Comparison of ENCODE assay signal across 8 cellular contexts in genomic region chr17:39951924-39952664, GRCh38. TPM values are rescaled to one million over a fixed set of nuclear protein-coding genes. Genes with fewer than 3 reads are reported as not detected.
DNase-seq lines count a peak whose midpoint lies in the region; ATAC-seq and TF ChIP-seq lines count a peak whose summit lies in the region.

No MANE protein-coding gene starts in this region.

- peak overlapping the region; percentile 30 for H3K9ac ChIP-seq in BLaER1

- TF ChIP-seq CTCF in chondrocyte (IDR thresholded peaks at IDR 0.05): no peak

- DNase-seq in chondrocyte (ENCODE audit: low spot score) (no peak), naive B cell (no peak), DMS79 treated with DMSO at 0.1 percent for 48 hours (lab: John Stamatoyannopoulos, UW) (no peak), NCI-H1694 treated with DMSO at 0.1 percent for 48 hours (lab: John Stamatoyannopoulos, UW) (no peak)

- no peaks in the 10 kb centered on the region for H3K27me3 Mint-ChIP-seq in chondrocyte (ENCODE audit: low read depth)
- H3K27me3 Mint-ChIP-seq in naive B cell: no peaks in the 10 kb centered on the region

- peak overlapping the region; percentile 58 for H3K4me3 ChIP-seq in BLaER1

- peak; percentile 17 for ATAC-seq in HG03520 (IDR thresholded peaks at IDR 0.05; ENCODE audit: unreplicated experiment)
- peak in 1 of 2 donors; percentile 2 for ATAC-seq in naive B cell (ENCODE audit: low read depth in 2 of 2)
- no peak for ATAC-seq in HG02610 (IDR thresholded peaks at IDR 0.05; ENCODE audit: unreplicated experiment)
- no peak for ATAC-seq in HG03354 (IDR thresholded peaks at IDR 0.05; ENCODE audit: poor library complexity, severe bottlenecking, unreplicated experiment)

- peaks cover 9% of the 10 kb centered on the region for H3K4me1 Mint-ChIP-seq in chondrocyte (ENCODE audit: low read depth)
- H3K4me1 Mint-ChIP-seq in naive B cell: peaks cover 26 to 76% (median 50%) of the 10 kb centered on the region in 3 donors

- H3K4me2 ChIP-seq in BLaER1: peak overlapping the region; percentile 83

- H3K27me3 ChIP-seq in BLaER1: no peaks in the 10 kb centered on the region

- no peak overlapping the region for H3K27ac ChIP-seq in BLaER1

- H4K20me1 ChIP-seq in BLaER1: no peaks in the 10 kb centered on the region

- H3K9me3 ChIP-seq in BLaER1: no peaks in the 10 kb centered on the region

- no peaks in the 10 kb centered on the region for H3K36me3 Mint-ChIP-seq in chondrocyte (ENCODE audit: low read depth)
- no peaks in the 10 kb centered on the region for H3K36me3 Mint-ChIP-seq in naive B cell

- H3K27ac Mint-ChIP-seq in chondrocyte (ENCODE audit: unreplicated experiment) (no peak overlapping the region), naive B cell (peak overlapping the region in 5 of 6 donors; percentile 18 to 86 (median 75))

- H3K36me3 ChIP-seq in BLaER1: no peaks in the 10 kb centered on the region

- H3K4me3 Mint-ChIP-seq in chondrocyte (ENCODE audit: unreplicated experiment): peak overlapping the region; percentile 54
- peak overlapping the region; percentile 74 to 91 (median 84) for H3K4me3 Mint-ChIP-seq in naive B cell

- H3K9me3 Mint-ChIP-seq in chondrocyte (ENCODE audit: low read depth) (no peaks in the 10 kb centered on the region), naive B cell (no peaks in the 10 kb centered on the region)

- H3K4me1 ChIP-seq in BLaER1: peaks cover 68% of the 10 kb centered on the region

RNA-seq across cellular contexts. Expression of gene GSDMA, which starts 10.7 kb away (rescaled TPM):
- total RNA-seq in chondrocyte: not detected in 3 replicates
- polyA plus RNA-seq in naive B cell (ENCODE audit: low read depth in 6 of 6): under 1 TPM in 2 of 6 donors, not detected in 4; 0.19 to 0.21 TPM

RNA-seq across cellular contexts. Expression of gene LRRC3C, which starts 24.6 kb away (rescaled TPM):
- not detected in 3 replicates for total RNA-seq in chondrocyte
- polyA plus RNA-seq in naive B cell (ENCODE audit: low read depth in 6 of 6): not detected

RNA-seq across cellular contexts. Expression of gene ORMDL3, which starts 24.7 kb away (rescaled TPM):
- total RNA-seq in chondrocyte: 54.9 to 59.9 TPM (median 55.0 TPM) in 3 replicates
- polyA plus RNA-seq in naive B cell (ENCODE audit: low read depth in 6 of 6): 100 to 1,000 TPM in 3 of 6 donors, 10 to 100 TPM in 3; 71.8 to 181 (median 95.9) TPM

RNA-seq across cellular contexts. Expression of gene PSMD3, which starts 28.5 kb away (rescaled TPM):
- 83.6 to 101 TPM (median 86.9 TPM) in 3 replicates for total RNA-seq in chondrocyte
- polyA plus RNA-seq in naive B cell (ENCODE audit: low read depth in 6 of 6): 10 to 100 TPM; 48.1 to 62.4 (median 52.3) TPM

RNA-seq across cellular contexts. Expression of gene GSDMB, which starts 33.7 kb away (rescaled TPM):
- total RNA-seq in chondrocyte: 6.0 to 8.1 TPM (median 6.8 TPM) in 3 replicates
- polyA plus RNA-seq in naive B cell (ENCODE audit: low read depth in 6 of 6): 1 to 10 TPM in 1 of 6 donors, under 1 TPM in 3, not detected in 2; 0.15 to 2.0 (median 0.31) TPM
